Comparison of ENCODE assay signal across 2 cellular contexts in the genomic region with DNA sequence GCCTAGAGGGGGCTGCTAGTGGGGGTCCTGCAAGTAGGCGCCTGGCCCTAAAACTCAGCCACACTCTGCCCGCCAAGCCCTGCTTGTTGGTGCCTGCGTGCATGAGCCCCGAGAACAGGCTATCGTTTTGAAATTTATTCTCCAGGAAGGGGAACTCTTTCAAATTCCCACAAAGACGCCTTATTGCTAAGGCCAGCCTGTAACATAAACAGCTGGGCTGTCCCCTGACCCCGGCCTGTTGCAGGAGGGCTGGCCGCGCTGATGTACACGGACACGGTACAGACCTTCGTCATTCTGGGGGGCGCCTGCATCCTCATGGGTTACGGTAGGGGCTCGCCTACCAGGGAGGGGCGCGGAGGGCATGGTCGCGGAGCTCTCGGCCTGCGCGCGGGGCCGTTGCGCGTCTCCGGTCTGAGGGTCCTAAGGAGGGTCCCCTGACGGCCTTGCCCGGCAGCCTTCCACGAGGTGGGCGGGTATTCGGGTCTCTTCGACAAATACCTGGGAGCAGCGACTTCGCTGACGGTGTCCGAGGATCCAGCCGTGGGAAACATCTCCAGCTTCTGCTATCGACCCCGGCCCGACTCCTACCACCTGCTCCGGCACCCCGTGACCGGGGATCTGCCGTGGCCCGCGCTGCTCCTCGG.
TF ChIP-seq lines count a peak whose summit lies in the region.

No MANE protein-coding gene starts in this region.

TF ChIP-seq in IMR-90, 13 proteins besides CTCF, POLR2A, EP300 and RAD21:
- no peak for TF ChIP-seq MAZ (IDR thresholded peaks at IDR 0.05; ENCODE audit: borderline replicate concordance, low read depth, low read length)
- TF ChIP-seq RFX5 (IDR thresholded peaks at IDR 0.05; ENCODE audit: low read depth, low read length): no peak
- no peak for TF ChIP-seq FOS (IDR thresholded peaks at IDR 0.05; ENCODE audit: low read depth, low read length)
- TF ChIP-seq, protein P1, sequence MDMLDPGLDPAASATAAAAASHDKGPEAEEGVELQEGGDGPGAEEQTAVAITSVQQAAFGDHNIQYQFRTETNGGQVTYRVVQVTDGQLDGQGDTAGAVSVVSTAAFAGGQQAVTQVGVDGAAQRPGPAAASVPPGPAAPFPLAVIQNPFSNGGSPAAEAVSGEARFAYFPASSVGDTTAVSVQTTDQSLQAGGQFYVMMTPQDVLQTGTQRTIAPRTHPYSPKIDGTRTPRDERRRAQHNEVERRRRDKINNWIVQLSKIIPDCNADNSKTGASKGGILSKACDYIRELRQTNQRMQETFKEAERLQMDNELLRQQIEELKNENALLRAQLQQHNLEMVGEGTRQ (IDR thresholded peaks at IDR 0.05; ENCODE audit: low read depth, low read length): no peak
- no peak for TF ChIP-seq NFE2L2 (IDR thresholded peaks at IDR 0.05; ENCODE audit: low read depth, low read length)
- TF ChIP-seq CHD1 (IDR thresholded peaks at IDR 0.05; ENCODE audit: low read depth, low read length): no peak
- no peak for TF ChIP-seq SMC3 (IDR thresholded peaks at IDR 0.05; ENCODE audit: low read depth, low read length)

TF ChIP-seq in H1, 55 proteins besides CTCF, POLR2A, EP300 and RAD21:
- peak; percentile 24 for TF ChIP-seq ASH2L (IDR thresholded peaks at IDR 0.05; ENCODE audit: low read length)
- no peak for TF ChIP-seq CREB1 (IDR thresholded peaks at IDR 0.05)
- no peak for TF ChIP-seq BACH1 (IDR thresholded peaks at IDR 0.05; ENCODE audit: low read length)
- no peak for TF ChIP-seq EGR1 (IDR thresholded peaks at IDR 0.05; ENCODE audit: borderline replicate concordance, low read depth, low read length)
- no peak for TF ChIP-seq TCF12 (IDR thresholded peaks at IDR 0.05; ENCODE audit: low read depth, low read length)
- no peak for TF ChIP-seq ZNF274 (IDR thresholded peaks at IDR 0.05; ENCODE audit: borderline replicate concordance, extremely low read depth, low read length)
- TF ChIP-seq, protein P2, sequence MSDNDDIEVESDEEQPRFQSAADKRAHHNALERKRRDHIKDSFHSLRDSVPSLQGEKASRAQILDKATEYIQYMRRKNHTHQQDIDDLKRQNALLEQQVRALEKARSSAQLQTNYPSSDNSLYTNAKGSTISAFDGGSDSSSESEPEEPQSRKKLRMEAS (IDR thresholded peaks at IDR 0.05): peak; percentile 59; the same call in 1 of the 2 replicates
- TF ChIP-seq, protein P3, sequence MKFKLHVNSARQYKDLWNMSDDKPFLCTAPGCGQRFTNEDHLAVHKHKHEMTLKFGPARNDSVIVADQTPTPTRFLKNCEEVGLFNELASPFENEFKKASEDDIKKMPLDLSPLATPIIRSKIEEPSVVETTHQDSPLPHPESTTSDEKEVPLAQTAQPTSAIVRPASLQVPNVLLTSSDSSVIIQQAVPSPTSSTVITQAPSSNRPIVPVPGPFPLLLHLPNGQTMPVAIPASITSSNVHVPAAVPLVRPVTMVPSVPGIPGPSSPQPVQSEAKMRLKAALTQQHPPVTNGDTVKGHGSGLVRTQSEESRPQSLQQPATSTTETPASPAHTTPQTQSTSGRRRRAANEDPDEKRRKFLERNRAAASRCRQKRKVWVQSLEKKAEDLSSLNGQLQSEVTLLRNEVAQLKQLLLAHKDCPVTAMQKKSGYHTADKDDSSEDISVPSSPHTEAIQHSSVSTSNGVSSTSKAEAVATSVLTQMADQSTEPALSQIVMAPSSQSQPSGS (IDR thresholded peaks at IDR 0.05; ENCODE audit: low read length): no peak
- no peak for TF ChIP-seq JUN (IDR thresholded peaks at IDR 0.05; ENCODE audit: low read depth, low read length)
- TF ChIP-seq SIN3A (conservative IDR thresholded peaks at IDR 0.05 in 1 of 2, IDR thresholded peaks at IDR 0.05 in 1 of 2; ENCODE audit: low read depth in 1 of 2, low read length in 2 of 2): no peak
- peak; percentile 48 for TF ChIP-seq EZH2 (IDR thresholded peaks at IDR 0.05; ENCODE audit: low read depth, low read length, severe bottlenecking)
- no peak for TF ChIP-seq CTBP2 (IDR thresholded peaks at IDR 0.05; ENCODE audit: borderline replicate concordance, insufficient read depth, insufficient read length, low read length)
- no peak for TF ChIP-seq SRF (IDR thresholded peaks at IDR 0.05; ENCODE audit: low read depth, low read length)
TF ChIP-seq in H1: peak in this region for 3.
